19 cellular contexts compared by ENCODE assay signal in the genomic region with DNA sequence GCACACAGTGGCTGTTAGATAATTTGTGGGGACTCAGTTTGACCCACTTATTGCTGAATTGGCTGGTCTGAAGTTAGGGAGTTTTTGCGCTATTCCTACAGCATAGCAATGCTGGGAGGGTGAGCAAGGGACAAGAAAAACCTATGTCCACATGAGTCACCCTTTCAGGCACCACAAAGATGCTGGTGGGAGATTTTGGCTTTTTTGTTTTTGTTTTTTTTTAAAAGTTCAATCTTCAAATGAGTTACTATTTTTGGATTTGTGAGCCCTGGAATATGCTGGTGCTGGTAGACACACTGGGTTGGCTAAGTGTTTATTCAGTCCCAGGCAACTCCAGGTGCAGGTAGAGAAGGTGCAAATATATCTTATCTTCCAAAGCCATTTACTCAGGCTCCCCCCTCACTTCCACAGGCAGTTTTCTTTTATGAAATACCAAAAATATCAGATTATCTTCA.
A peak's percentile ranks its signal among the peaks of the same experiment; 100 is the strongest.
DNase-seq lines count a peak whose midpoint lies in the region; ATAC-seq and TF ChIP-seq lines count a peak whose summit lies in the region.
"Had no signal": no experiment of that assay in that cellular context is flagged by ENCODE, and none has a peak within 500 bp of the region (broad histone marks: within the 10 kb centered on the region; RNA-seq: fewer than 3 reads in every experiment).

No MANE protein-coding gene starts in this region.

- H3K27ac Mint-ChIP-seq in activated CD4-positive, alpha-beta T cell treated with anti-CD3 and anti-CD28 coated beads for 36 hours, result peak overlapping the region; percentile 48
- H3K27ac Mint-ChIP-seq in T-helper 17 cell (peak overlapping the region; percentile 30), progenitor cell of endocrine pancreas (peak overlapping the region; percentile 87)
- H3K27ac Mint-ChIP-seq: endodermal cell had no signal

- H3K9me3 ChIP-seq in T-helper 17 cell (ENCODE audit: control insufficient read depth, low read length, poor library complexity, severe bottlenecking), result no peaks in the 10 kb centered on the region
- H3K9me3 ChIP-seq: breast epithelium, transverse colon had no signal

- H3K36me3 Mint-ChIP-seq in activated CD4-positive, alpha-beta T cell treated with anti-CD3 and anti-CD28 coated beads for 36 hours (ENCODE audit: low read depth), result peaks cover 31% of the 10 kb centered on the region
- H3K36me3 Mint-ChIP-seq in T-helper 17 cell (ENCODE audit: low read depth) (peaks cover 3% of the 10 kb centered on the region), progenitor cell of endocrine pancreas (ENCODE audit: insufficient read depth) (peaks cover 15% of the 10 kb centered on the region)

- H3K4me3 Mint-ChIP-seq in activated CD4-positive, alpha-beta T cell treated with anti-CD3 and anti-CD28 coated beads for 36 hours, result peak overlapping the region; percentile 26
- H3K4me3 Mint-ChIP-seq in T-helper 17 cell, result no peak overlapping the region
- H3K4me3 Mint-ChIP-seq in progenitor cell of endocrine pancreas (ENCODE audit: low read depth), result peak overlapping the region; percentile 58
- H3K4me3 Mint-ChIP-seq: endodermal cell had no signal

- peaks cover 23% of the 10 kb centered on the region for H3K9me3 Mint-ChIP-seq in activated CD4-positive, alpha-beta T cell treated with anti-CD3 and anti-CD28 coated beads for 36 hours (ENCODE audit: low read depth)
- peaks cover 28% of the 10 kb centered on the region for H3K9me3 Mint-ChIP-seq in progenitor cell of endocrine pancreas (ENCODE audit: low read depth)

- CTCF ChIA-PET in activated CD4-positive, alpha-beta T cell treated with anti-CD3 and anti-CD28 coated beads for 36 hours (lab: Charles Lee), result no interaction called here

- no peak for TF ChIP-seq CTCF in fibroblast of mammary gland (conservative IDR thresholded peaks at IDR 0.05; ENCODE audit: control insufficient read depth, insufficient read depth, low read depth, low read length)
- no peak for TF ChIP-seq CTCF in progenitor cell of endocrine pancreas (IDR thresholded peaks at IDR 0.05; ENCODE audit: unreplicated experiment)

- peaks cover 50% of the 10 kb centered on the region for H3K4me1 Mint-ChIP-seq in activated CD4-positive, alpha-beta T cell treated with anti-CD3 and anti-CD28 coated beads for 36 hours
- H3K4me1 Mint-ChIP-seq in T-helper 17 cell (peaks cover 14% of the 10 kb centered on the region), progenitor cell of endocrine pancreas (ENCODE audit: low read depth) (peaks cover 36% of the 10 kb centered on the region)

- no peaks in the 10 kb centered on the region for H3K27me3 Mint-ChIP-seq in activated CD4-positive, alpha-beta T cell treated with anti-CD3 and anti-CD28 coated beads for 36 hours
- H3K27me3 Mint-ChIP-seq in T-helper 17 cell (no peaks in the 10 kb centered on the region), progenitor cell of endocrine pancreas (no peaks in the 10 kb centered on the region)

- POLR2A ChIA-PET in activated CD4-positive, alpha-beta T cell treated with anti-CD3 and anti-CD28 coated beads for 36 hours (lab: Charles Lee), result no interaction called here

- no peak overlapping the region for H3K4me3 ChIP-seq in fibroblast of mammary gland (ENCODE audit: control insufficient read depth, low read depth, low read length)
- H3K4me3 ChIP-seq: breast epithelium, transverse colon had no signal

- intact Hi-C loops in activated CD4-positive, alpha-beta T cell treated with anti-CD3 and anti-CD28 coated beads for 36 hours (cut with DNase I, micrococcal nuclease), result no loop called here

- ATAC-seq in activated CD4-positive, alpha-beta T cell treated with anti-CD3 and anti-CD28 coated beads for 36 hours, result peak; percentile 36
- no peak for ATAC-seq in T-helper 17 cell
- ATAC-seq in HG03460 (IDR thresholded peaks at IDR 0.05; ENCODE audit: unreplicated experiment), result no peak
- ATAC-seq: foreskin keratinocyte, sciatic nerve had no signal

- no peak for DNase-seq in activated CD4-positive, alpha-beta T cell treated with anti-CD3 and anti-CD28 coated beads for 36 hours
- DNase-seq in activated CD4-positive, alpha-beta T cell treated with anti-CD3 and anti-CD28 coated beads for 48 hours, result no peak
- DNase-seq in T-helper 17 cell (no peak), fibroblast of mammary gland (ENCODE audit: low read depth) (peak; percentile 11), progenitor cell of endocrine pancreas (ENCODE audit: low spot score, unreplicated experiment) (no peak), HT-29 (ENCODE audit: low spot score) (no peak)
- DNase-seq in effector CD8-positive, alpha-beta T cell (lab: John Stamatoyannopoulos, UW), result no peak
- DNase-seq: activated CD4-positive, alpha-beta T cell treated with anti-CD3 and anti-CD28 coated beads, Interleukin-2, amount 50 U/mL, for 48 hours; CD4-positive, CD25-positive, alpha-beta regulatory T cell; endodermal cell; foreskin keratinocyte; GDM1; NCI-H187 treated with DMSO at 0.1 percent for 48 hours; stimulated activated CD4-positive, alpha-beta T cell treated with anti-CD3 and anti-CD28 coated beads, Interleukin-4, amount 100 ng/mL, for 1 hour; stimulated activated CD8-positive, alpha-beta memory T cell treated with anti-CD3 and anti-CD28 coated beads, Interleukin-4, amount 100 ng/mL, for 48 hours; transverse colon had no signal

Comparison
In these comparisons a context has a peak if more than half of its experiments do, and no peak if none do; other contexts are left out.
1. H3K27ac Mint-ChIP-seq: peak in every context shown above with its lines; median percentile 87 in progenitor cell of endocrine pancreas; 48 in activated CD4-positive, alpha-beta T cell treated with anti-CD3 and anti-CD28 coated beads for 36 hours; 30 in T-helper 17 cell.